Comparison of ENCODE assay signal across 10 cellular contexts in the genomic region with DNA sequence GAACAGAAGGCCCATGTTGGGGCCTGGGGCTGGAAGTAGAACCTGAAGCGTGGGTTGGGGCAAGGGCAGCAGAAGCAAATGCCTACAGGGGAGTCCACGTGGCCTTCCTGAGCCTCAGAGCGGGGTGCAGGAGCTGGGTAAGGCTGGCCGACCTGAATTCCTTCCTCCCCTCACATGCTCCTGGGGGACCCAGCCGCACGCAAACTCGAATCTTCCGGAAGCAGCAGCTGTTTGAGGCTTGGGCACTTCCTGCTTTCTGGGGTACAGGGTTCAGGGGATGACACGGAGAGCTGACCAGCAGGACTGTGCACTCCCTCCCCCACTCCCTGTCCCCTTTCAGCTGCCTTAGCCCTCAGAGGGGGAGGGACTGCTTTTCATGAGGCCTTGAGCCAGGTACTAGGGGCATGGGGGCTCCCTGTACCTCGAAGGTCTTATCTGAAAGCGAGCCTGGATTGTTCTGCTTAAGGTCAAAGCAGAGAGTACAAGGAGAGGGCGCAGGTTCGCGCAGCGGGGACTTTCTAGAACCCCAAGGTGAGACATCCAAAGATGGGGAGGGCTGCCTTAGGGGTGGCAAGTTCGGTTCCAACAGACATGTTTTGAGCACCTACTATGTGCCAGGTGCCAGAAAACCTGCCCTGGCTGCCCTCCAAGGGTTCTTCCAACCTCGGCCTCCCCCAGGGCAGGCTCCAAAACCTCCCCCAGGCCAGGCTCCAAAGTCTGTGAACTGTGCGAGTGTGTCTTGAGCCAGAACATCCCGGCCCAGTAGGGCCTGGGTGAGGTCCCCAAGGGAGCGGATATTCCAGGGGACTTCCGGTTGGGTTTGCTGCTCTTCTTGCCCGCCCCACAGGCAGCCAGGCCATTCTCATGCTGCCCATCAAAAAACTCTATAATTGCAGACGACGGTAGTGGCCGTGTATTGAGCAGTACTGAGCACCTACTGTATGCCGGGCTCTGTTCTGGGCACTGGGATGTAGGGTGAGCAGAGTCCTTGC. TPM values are rescaled to one million over a fixed set of nuclear protein-coding genes. Genes with fewer than 3 reads are reported as not detected.
A peak's percentile ranks its signal among the peaks of the same experiment; 100 is the strongest.
DNase-seq lines count a peak whose midpoint lies in the region; ATAC-seq and TF ChIP-seq lines count a peak whose summit lies in the region.
"Had no signal": no experiment of that assay in that cellular context is flagged by ENCODE, and none has a peak within 500 bp of the region (broad histone marks: within the 10 kb centered on the region; RNA-seq: fewer than 3 reads in every experiment).

No MANE protein-coding gene starts in this region.

- H3K4me3 ChIP-seq in left lung (peak overlapping the region in 1 of 2 donors; percentile 48), upper lobe of right lung (peak overlapping the region; percentile 47)

- H3K36me3 ChIP-seq in left lung: peaks cover 0 to 24% of the 10 kb centered on the region in 2 donors
- H3K36me3 ChIP-seq in upper lobe of right lung: no peaks in the 10 kb centered on the region

- H3K4me3 Mint-ChIP-seq in T-helper 17 cell (peak overlapping the region; percentile 93), glutamatergic neuron (ENCODE audit: unreplicated experiment) (no peak overlapping the region)
- peak overlapping the region in 1 of 2 donors; percentile 68 for H3K4me3 Mint-ChIP-seq in effector memory CD8-positive, alpha-beta T cell

- DNase-seq in activated naive CD4-positive, alpha-beta T cell treated with anti-CD3 and anti-CD28 coated beads, Interleukin-2, amount 50 U/mL, for 72 hours (ENCODE audit: low spot score in 2 of 2): no peak
- no peak for DNase-seq in activated naive CD4-positive, alpha-beta T cell treated with Interleukin-2 at 50 U/mL for 16 hours
- DNase-seq in T-helper 17 cell (no peak), left lung (peak; percentile 69 to 86), upper lobe of right lung (peak; percentile 64), glutamatergic neuron (no peak), glomerular visceral epithelial cell (ENCODE audit: extremely low spot score) (no peak)
- no peak for DNase-seq in effector memory CD8-positive, alpha-beta T cell
- DNase-seq: stimulated activated naive CD4-positive, alpha-beta T cell had no signal

- no peak for TF ChIP-seq CTCF in left lung (IDR thresholded peaks at IDR 0.05)
- no peak for TF ChIP-seq CTCF in upper lobe of right lung (IDR thresholded peaks at IDR 0.05)
- TF ChIP-seq CTCF in glutamatergic neuron (IDR thresholded peaks at IDR 0.05; ENCODE audit: partially characterized antibody, unreplicated experiment): no peak

- H3K36me3 Mint-ChIP-seq in activated naive CD4-positive, alpha-beta T cell treated with anti-CD3 and anti-CD28 coated beads, Interleukin-2, amount 50 U/mL, for 72 hours: no peaks in the 10 kb centered on the region
- H3K36me3 Mint-ChIP-seq in T-helper 17 cell (ENCODE audit: low read depth) (peaks cover 24% of the 10 kb centered on the region), glutamatergic neuron (ENCODE audit: unreplicated experiment) (no peaks in the 10 kb centered on the region)
- peaks cover 2% of the 10 kb centered on the region for H3K36me3 Mint-ChIP-seq in effector memory CD8-positive, alpha-beta T cell (ENCODE audit: insufficient read depth)

- peak overlapping the region; percentile 69 to 96 for H3K27ac ChIP-seq in left lung
- peak overlapping the region; percentile 87 for H3K27ac ChIP-seq in upper lobe of right lung

- intact Hi-C loops in left lung (cut with DNase I) (no loop called here), upper lobe of right lung (cut with DNase I) (no loop called here)

- peaks cover 0 to 5% of the 10 kb centered on the region in 2 donors for H3K9me3 Mint-ChIP-seq in activated naive CD4-positive, alpha-beta T cell treated with anti-CD3 and anti-CD28 coated beads, Interleukin-2, amount 50 U/mL, for 72 hours
- peaks cover 9% of the 10 kb centered on the region for H3K9me3 Mint-ChIP-seq in glutamatergic neuron (ENCODE audit: unreplicated experiment)
- H3K9me3 Mint-ChIP-seq in effector memory CD8-positive, alpha-beta T cell: no peaks in the 10 kb centered on the region

- H3K27ac Mint-ChIP-seq in activated naive CD4-positive, alpha-beta T cell treated with anti-CD3 and anti-CD28 coated beads, Interleukin-2, amount 50 U/mL, for 72 hours: peak overlapping the region; percentile 51 to 80
- no peak overlapping the region for H3K27ac Mint-ChIP-seq in T-helper 17 cell
- H3K27ac Mint-ChIP-seq in glutamatergic neuron (ENCODE audit: unreplicated experiment): no peak overlapping the region
- peak overlapping the region in 1 of 2 donors; percentile 92 for H3K27ac Mint-ChIP-seq in effector memory CD8-positive, alpha-beta T cell

- H3K27me3 ChIP-seq in left lung (no peaks in the 10 kb centered on the region), upper lobe of right lung (no peaks in the 10 kb centered on the region)

- H3K9me3 ChIP-seq in T-helper 17 cell (ENCODE audit: control insufficient read depth, low read length, poor library complexity, severe bottlenecking): no peaks in the 10 kb centered on the region
- no peaks in the 10 kb centered on the region for H3K9me3 ChIP-seq in left lung
- H3K9me3 ChIP-seq in upper lobe of right lung: no peaks in the 10 kb centered on the region

- peaks cover 36% of the 10 kb centered on the region for H3K4me1 Mint-ChIP-seq in T-helper 17 cell
- H3K4me1 Mint-ChIP-seq in glutamatergic neuron (ENCODE audit: low read depth, unreplicated experiment): no peaks in the 10 kb centered on the region
- H3K4me1 Mint-ChIP-seq in effector memory CD8-positive, alpha-beta T cell (ENCODE audit: low read depth in 2 of 2): peaks cover 10 to 13% of the 10 kb centered on the region in 2 donors

- no peaks in the 10 kb centered on the region for H3K27me3 Mint-ChIP-seq in T-helper 17 cell
- H3K27me3 Mint-ChIP-seq in glutamatergic neuron (ENCODE audit: unreplicated experiment): peaks cover 9% of the 10 kb centered on the region
- peaks cover 0 to 20% of the 10 kb centered on the region in 2 donors for H3K27me3 Mint-ChIP-seq in effector memory CD8-positive, alpha-beta T cell

- no peak for ATAC-seq in activated naive CD4-positive, alpha-beta T cell treated with anti-CD3 and anti-CD28 coated beads, Interleukin-2, amount 50 U/mL, for 72 hours
- ATAC-seq in T-helper 17 cell (no peak), left lung (peak; percentile 36), upper lobe of right lung (peak; percentile 47)
- ATAC-seq in effector memory CD8-positive, alpha-beta T cell (replicated peaks): no peak

- H3K4me1 ChIP-seq in left lung (peaks cover 0 to 73% of the 10 kb centered on the region in 2 donors), upper lobe of right lung (peaks cover 10% of the 10 kb centered on the region)

RNA-seq across cellular contexts. Expression of a gene that starts 1.7 kb away (rescaled TPM):
- total RNA-seq in activated naive CD4-positive, alpha-beta T cell treated with anti-CD3 and anti-CD28 coated beads, Interleukin-2, amount 50 U/mL, for 72 hours: 1 to 10 TPM; 2.9 to 7.0 TPM
- 10 to 100 TPM; 31.7 to 37.1 TPM for total RNA-seq in T-helper 17 cell
- 10 to 100 TPM; 13.0 to 68.1 TPM for total RNA-seq in left lung
- total RNA-seq in upper lobe of right lung: 37.0 TPM
- total RNA-seq in glutamatergic neuron (ENCODE audit: unreplicated experiment): not detected
- total RNA-seq: renal cortical epithelial cell had no signal

RNA-seq across cellular contexts. Expression of a gene that starts 45.7 kb away (rescaled TPM):
- total RNA-seq in activated naive CD4-positive, alpha-beta T cell treated with anti-CD3 and anti-CD28 coated beads, Interleukin-2, amount 50 U/mL, for 72 hours: not detected
- total RNA-seq in T-helper 17 cell (1 to 10 TPM in 1 of 2 donors, not detected in 1; 7.4 TPM), left lung (under 1 TPM; 0.70 to 0.76 TPM), upper lobe of right lung (2.5 TPM), glutamatergic neuron (ENCODE audit: unreplicated experiment) (not detected)
- total RNA-seq: renal cortical epithelial cell had no signal

RNA-seq across cellular contexts. Expression of a gene that starts 50.9 kb away (rescaled TPM):
- total RNA-seq in activated naive CD4-positive, alpha-beta T cell treated with anti-CD3 and anti-CD28 coated beads, Interleukin-2, amount 50 U/mL, for 72 hours: 1 to 10 TPM in 1 of 2 donors, under 1 TPM in 1; 0.87 to 1.4 TPM
- 1 to 10 TPM; 5.1 to 8.0 TPM for total RNA-seq in T-helper 17 cell
- total RNA-seq in left lung: 10 to 100 TPM; 11.5 to 47.5 TPM
- total RNA-seq in upper lobe of right lung: 27.2 TPM
- not detected for total RNA-seq in glutamatergic neuron (ENCODE audit: unreplicated experiment)

Comparison
In these comparisons a context has a peak if more than half of its experiments do, and no peak if none do; other contexts are left out.
1. ATAC-seq: peak in left lung (single experiment) and upper lobe of right lung (single experiment); none in activated naive CD4-positive, alpha-beta T cell treated with anti-CD3 and anti-CD28 coated beads, Interleukin-2, amount 50 U/mL, for 72 hours (0 of 2), T-helper 17 cell (single experiment) and effector memory CD8-positive, alpha-beta T cell (single experiment).
2. DNase-seq: peak in left lung (2 of 2) and upper lobe of right lung (single experiment); none in activated naive CD4-positive, alpha-beta T cell treated with anti-CD3 and anti-CD28 coated beads, Interleukin-2, amount 50 U/mL, for 72 hours (0 of 2), activated naive CD4-positive, alpha-beta T cell treated with Interleukin-2 at 50 U/mL for 16 hours (single experiment), T-helper 17 cell (0 of 3), glutamatergic neuron (single experiment), glomerular visceral epithelial cell (single experiment) and effector memory CD8-positive, alpha-beta T cell (0 of 3).
3. H3K27ac Mint-ChIP-seq: peak in activated naive CD4-positive, alpha-beta T cell treated with anti-CD3 and anti-CD28 coated beads, Interleukin-2, amount 50 U/mL, for 72 hours (2 of 2); none in T-helper 17 cell (single experiment) and glutamatergic neuron (single experiment).